In the genomic region with DNA sequence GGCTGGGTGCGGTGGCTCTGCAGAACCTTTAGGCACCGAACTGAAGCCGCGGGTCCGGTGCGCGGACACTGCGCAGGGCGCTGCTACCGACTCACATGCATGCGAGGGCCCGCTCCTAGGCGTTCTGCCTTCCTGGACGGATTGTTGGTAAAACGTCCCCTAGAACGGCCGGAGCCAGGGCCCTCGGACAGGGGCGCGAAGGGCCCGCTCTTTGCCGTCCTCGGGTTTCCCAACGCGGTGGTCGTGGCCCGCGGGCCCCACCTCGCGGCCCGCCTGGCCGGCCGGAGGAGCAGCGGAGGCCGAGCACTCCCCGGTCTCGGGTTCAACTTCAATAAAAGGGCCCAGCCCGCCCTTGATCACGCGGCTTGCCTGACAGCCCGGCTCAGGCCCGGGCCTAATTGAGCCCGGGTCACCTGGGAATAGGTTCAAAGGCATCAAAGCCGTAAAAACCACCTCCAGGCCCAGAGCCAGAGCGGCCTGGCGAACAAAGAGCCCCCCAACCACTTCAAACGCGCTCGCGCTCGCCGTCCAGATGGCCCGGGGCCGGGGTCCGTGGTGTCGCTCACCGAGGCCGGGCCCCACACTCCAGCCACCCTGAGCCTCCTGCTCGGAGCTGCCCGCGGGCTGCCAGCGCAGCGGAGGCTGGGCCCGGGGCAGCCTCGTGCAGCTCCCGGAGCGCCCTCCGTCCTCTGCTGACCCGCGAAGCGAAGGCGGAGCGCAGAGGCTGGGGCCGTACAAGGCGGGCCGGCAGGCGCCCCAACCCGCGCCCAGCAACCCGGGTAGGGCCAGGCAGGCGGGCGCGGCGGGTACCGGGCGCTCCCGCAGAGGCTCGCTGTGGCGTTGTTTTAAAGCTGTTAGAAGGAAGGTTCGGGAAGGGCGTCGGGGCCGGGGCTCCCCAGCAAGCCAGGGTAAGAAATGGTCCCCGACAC, we compare ENCODE assay signal across 11 cellular contexts. TPM values are rescaled to one million over a fixed set of nuclear protein-coding genes. Genes with fewer than 3 reads are reported as not detected.
DNase-seq lines count a peak whose midpoint lies in the region; ATAC-seq and TF ChIP-seq lines count a peak whose summit lies in the region.
"Had no signal": no experiment of that assay in that cellular context is flagged by ENCODE, and none has a peak within 500 bp of the region (broad histone marks: within the 10 kb centered on the region; RNA-seq: fewer than 3 reads in every experiment).

No MANE protein-coding gene starts in this region.

- H3K36me3 ChIP-seq in hepatocyte (replicated peaks; ENCODE audit: insufficient read depth, low read depth) = no peaks in the 10 kb centered on the region

- H4K20me1 ChIP-seq in hepatocyte (ENCODE audit: insufficient read depth, poor library complexity, severe bottlenecking) = no peaks in the 10 kb centered on the region

- intact Hi-C loops in MCF 10A (cut with micrococcal nuclease) (loop anchor here (1.0 kb wide), 1 partner anchor 128 kb away; no protein-coding TSS in a partner anchor), posterior vena cava (cut with DNase I) (no loop called here)

- H3K4me3 Mint-ChIP-seq in MCF 10A (ENCODE audit: unreplicated experiment) = peak overlapping the region; percentile 89

- no peaks in the 10 kb centered on the region for H3K9me2 ChIP-seq in hepatocyte (replicated peaks; ENCODE audit: insufficient read depth)

- H2AFZ ChIP-seq in hepatocyte = peak overlapping the region; percentile 37

- H3K4me1 ChIP-seq in hepatocyte (ENCODE audit: insufficient read depth) = peaks cover 9% of the 10 kb centered on the region

- peak; percentile 49 for DNase-seq in AG10803 (ENCODE audit: low read depth)
- no peak for DNase-seq in MCF 10A (ENCODE audit: unreplicated experiment)
- DNase-seq in hepatocyte (ENCODE audit: low spot score) = peak; percentile 42
- DNase-seq in posterior vena cava (ENCODE audit: low spot score) = peak; percentile 82
- DNase-seq in NCI-H774 (lab: John Stamatoyannopoulos, UW) = no peak
- DNase-seq in NCI-H510A treated with DMSO at 0.1 percent for 48 hours (lab: John Stamatoyannopoulos, UW) = no peak
- no peak for DNase-seq in activated CD4-positive, CD25-positive, alpha-beta regulatory T cell treated with anti-CD3 and anti-CD28 coated beads, Interleukin-2, amount 50 U/mL, for 72 hours
- DNase-seq: NCI-H1930; occipital lobe; stimulated activated naive CD4-positive, alpha-beta T cell treated with Interleukin-2 at 50 U/mL for 16 hours had no signal

- WGBS in hepatocyte (ENCODE audit: low lambda C conversion rate, missing lambda C conversion rate) = 8% methylated on average over 90 of the region's 94 CpGs

- H3K4me1 Mint-ChIP-seq in MCF 10A (ENCODE audit: insufficient read depth, unreplicated experiment) = peaks cover 5% of the 10 kb centered on the region

- no peak overlapping the region for H3K27ac Mint-ChIP-seq in MCF 10A (ENCODE audit: low read depth, unreplicated experiment)

- TF ChIP-seq CTCF in AG10803 (conservative IDR thresholded peaks at IDR 0.05; ENCODE audit: low read length) (no peak), MCF 10A (IDR thresholded peaks at IDR 0.05; ENCODE audit: unreplicated experiment) (no peak), hepatocyte (IDR thresholded peaks at IDR 0.05; ENCODE audit: poor library complexity) (no peak)

- peak overlapping the region; percentile 92 for H3K27ac ChIP-seq in hepatocyte

- BruUV-seq in MCF 10A (replicated peaks; lab: Mats Ljungman, UMichigan) = no TSS peak

- H3K4me3 ChIP-seq in AG10803 (ENCODE audit: low read length) (peak overlapping the region; percentile 88), hepatocyte (peak overlapping the region; percentile 36)

- peak overlapping the region; percentile 87 for H3K4me2 ChIP-seq in hepatocyte

- H3K36me3 Mint-ChIP-seq in MCF 10A (ENCODE audit: insufficient read depth, unreplicated experiment) = peaks cover 7% of the 10 kb centered on the region

- H3K27me3 Mint-ChIP-seq in MCF 10A (ENCODE audit: insufficient read depth, unreplicated experiment) = no peaks in the 10 kb centered on the region

- ATAC-seq in HG02759 (IDR thresholded peaks at IDR 0.05; ENCODE audit: unreplicated experiment) = no peak

- no peaks in the 10 kb centered on the region for H3K9me3 ChIP-seq in hepatocyte (ENCODE audit: low read depth)

- peaks cover 23% of the 10 kb centered on the region for H3K79me2 ChIP-seq in hepatocyte

- POLR2A ChIA-PET in MCF 10A (lab: Yijun Ruan, JAX) = interaction anchor here (1.7 to 5.7 kb wide), 5 partner anchors 16 to 128 kb away, joined by 5 to 54 read pairs (median 11); no protein-coding TSS in a partner anchor

- H3K9me3 Mint-ChIP-seq in MCF 10A (ENCODE audit: unreplicated experiment) = no peaks in the 10 kb centered on the region

- CTCF ChIA-PET in MCF 10A (lab: Yijun Ruan, JAX) = interaction anchor here (0.7 kb wide), 1 partner anchor 262 kb away, joined by 3 read pairs; no protein-coding TSS in a partner anchor

- H3K27me3 ChIP-seq in hepatocyte = peaks cover 84% of the 10 kb centered on the region

RNA-seq across cellular contexts. Expression of gene TWIST2, which starts 1.1 kb away (rescaled TPM):
- 30.2 and 31.6 TPM in 2 replicates for total RNA-seq in MCF 10A (2022)
- total RNA-seq in hepatocyte = 19.7 and 21.1 TPM in 2 replicates
- 11.3 and 13.5 TPM in 2 replicates for polyA plus RNA-seq in hepatocyte
- total RNA-seq in posterior vena cava = 10 to 100 TPM; 18.6 to 23.0 TPM

Comparison
In these comparisons a context has a peak if more than half of its experiments do, and no peak if none do; other contexts are left out.
1. DNase-seq: peak in AG10803 (single experiment), hepatocyte (single experiment) and posterior vena cava (single experiment); none in MCF 10A (single experiment), NCI-H774 (single experiment), NCI-H510A treated with DMSO at 0.1 percent for 48 hours (single experiment) and activated CD4-positive, CD25-positive, alpha-beta regulatory T cell treated with anti-CD3 and anti-CD28 coated beads, Interleukin-2, amount 50 U/mL, for 72 hours (single experiment).